Comparison of ENCODE assay signal across 10 cellular contexts in the genomic region with DNA sequence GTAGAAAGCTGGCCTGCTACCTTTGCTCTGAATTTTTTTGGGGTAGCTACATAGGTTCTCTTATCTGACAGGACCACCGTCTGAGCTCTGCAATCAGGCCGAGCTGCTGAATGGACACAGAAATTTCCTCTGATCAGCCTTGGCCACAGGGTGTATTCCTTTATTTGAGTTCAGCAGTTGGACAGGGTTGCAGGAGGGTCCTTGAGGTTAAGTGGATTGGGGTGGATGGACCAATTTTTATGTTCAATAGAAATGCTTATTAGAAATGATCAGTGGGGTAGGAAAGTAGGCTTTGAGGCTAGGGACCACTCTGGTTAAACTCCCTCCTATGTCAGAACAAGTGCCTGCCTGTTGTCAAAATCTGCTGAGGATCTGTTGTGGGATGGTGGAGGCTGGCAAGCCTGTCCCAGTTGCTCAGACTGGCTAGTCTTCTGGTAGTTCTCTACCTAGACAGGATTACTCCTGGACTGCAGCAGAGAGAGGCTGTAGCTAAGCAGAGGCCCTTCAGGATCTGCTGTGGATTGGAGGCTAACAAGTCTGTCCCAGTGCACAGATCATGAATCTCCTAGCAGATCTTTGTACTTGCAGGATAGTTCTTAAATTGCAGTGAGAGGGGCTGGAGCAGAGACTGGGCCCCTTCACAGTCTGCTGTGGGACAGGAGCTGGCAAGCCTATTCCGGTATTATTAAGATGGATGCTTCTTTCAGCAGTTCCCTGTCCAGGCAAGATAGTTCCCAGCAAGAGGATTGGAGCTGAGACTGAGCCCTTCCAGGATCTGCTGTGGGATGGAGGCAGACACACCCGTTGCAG.
"Had no signal": no experiment of that assay in that cellular context is flagged by ENCODE, and none has a peak within 500 bp of the region (broad histone marks: within the 10 kb centered on the region; RNA-seq: fewer than 3 reads in every experiment).

No MANE protein-coding gene starts in this region.

- H3K27ac Mint-ChIP-seq: activated naive CD4-positive, alpha-beta T cell treated with anti-CD3 and anti-CD28 coated beads, Interleukin-2, amount 50 U/mL, for 24 hours; activated T-helper 2 cell treated with anti-CD3 and anti-CD28 coated beads, Interferon-gamma antibody, Interleukin-2, Interleukin-4, amounts not matched to agents 10 μg/mL and 5 μg/mL and 100 μg/mL, durations not matched to agents 14 hours and 24 hours and 36 hours had no signal

- H3K4me1 ChIP-seq: transverse colon had no signal

- H3K4me3 Mint-ChIP-seq: activated naive CD4-positive, alpha-beta T cell treated with anti-CD3 and anti-CD28 coated beads, Interleukin-2, amount 50 U/mL, for 24 hours; nephron had no signal

- H3K27ac ChIP-seq: dorsolateral prefrontal cortex, pancreas, transverse colon had no signal

- DNase-seq: dorsolateral prefrontal cortex, glutamatergic neuron, pancreas, retina, transverse colon had no signal

- H3K36me3 ChIP-seq: brain microvascular endothelial cell, pancreas, transverse colon had no signal

- H3K4me3 ChIP-seq: dorsolateral prefrontal cortex, pancreas, skin epidermis, transverse colon had no signal

- H3K27me3 ChIP-seq: brain microvascular endothelial cell, dorsolateral prefrontal cortex, pancreas, transverse colon had no signal

- H3K27me3 Mint-ChIP-seq: activated naive CD4-positive, alpha-beta T cell treated with anti-CD3 and anti-CD28 coated beads, Interleukin-2, amount 50 U/mL, for 24 hours had no signal
